Comparison of ENCODE assay signal across 14 cellular contexts in the genomic region with DNA sequence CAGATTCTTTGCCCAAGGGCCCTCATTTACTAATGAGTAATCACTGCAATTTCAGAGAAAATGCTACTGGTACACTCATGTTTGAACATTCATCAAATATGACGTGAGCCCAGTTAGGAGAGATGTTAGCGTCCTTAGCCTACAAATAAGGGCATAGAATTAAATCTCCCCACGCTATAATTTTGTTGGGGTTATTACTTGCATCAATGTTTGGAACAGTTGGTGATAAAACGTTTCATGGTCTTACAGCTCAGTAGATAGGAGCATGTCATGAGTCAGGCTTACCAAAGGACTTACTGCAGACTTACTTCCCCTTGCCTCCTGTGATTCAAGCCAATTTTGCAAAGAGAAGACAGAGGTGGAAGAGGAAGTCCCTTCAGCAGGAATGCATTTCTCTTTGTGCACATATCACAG.
A peak's percentile ranks its signal among the peaks of the same experiment; 100 is the strongest.
DNase-seq lines count a peak whose midpoint lies in the region; TF ChIP-seq lines count a peak whose summit lies in the region.
"Had no signal": no experiment of that assay in that cellular context is flagged by ENCODE, and none has a peak within 500 bp of the region (broad histone marks: within the 10 kb centered on the region; RNA-seq: fewer than 3 reads in every experiment).

No MANE protein-coding gene starts in this region.

- TF ChIP-seq CTCF in ascending aorta (IDR thresholded peaks at IDR 0.05) = no peak

- H3K9me3 ChIP-seq in ascending aorta = no peaks in the 10 kb centered on the region

- no peaks in the 10 kb centered on the region for H3K4me1 ChIP-seq in ascending aorta

- DNase-seq in H4 (ENCODE audit: low spot score) (peak; percentile 48), NCI-H2227 treated with DMSO at 0.1 percent for 48 hours (lab: John Stamatoyannopoulos, UW) (peak; percentile 83), putamen (ENCODE audit: low spot score) (peak; percentile 30), HUDEP-2 (lab: John Stamatoyannopoulos, UW; ENCODE audit: unreplicated experiment in 76 of 76) (no peak), ascending aorta (ENCODE audit: low spot score in 2 of 2) (no peak), NCI-H345 treated with DMSO at 0.1 percent for 48 hours (lab: John Stamatoyannopoulos, UW; ENCODE audit: unreplicated experiment) (no peak)
- DNase-seq: activated naive CD8-positive, alpha-beta T cell treated with anti-CD3 and anti-CD28 coated beads, Interleukin-2, amount 50 U/mL, for 24 hours; mammary epithelial cell; NCI-H1048; posterior cingulate gyrus; stimulated activated CD4-positive, alpha-beta T cell treated with anti-CD3 and anti-CD28 coated beads, Interleukin-2, amount 100 ng/mL, for 48 hours; stimulated activated naive CD8-positive, alpha-beta T cell treated with anti-CD3 and anti-CD28 coated beads, Interleukin-15, amount 100 ng/mL, for 72 hours had no signal

- intact Hi-C loops in ascending aorta (cut with DNase I) = no loop called here

- H3K27ac ChIP-seq in cingulate gyrus (ENCODE audit: low read depth, low read length) (peak overlapping the region; percentile 39), ascending aorta (no peak overlapping the region)
- H3K27ac ChIP-seq: hepatocyte had no signal

- H3K4me3 ChIP-seq in ascending aorta = no peak overlapping the region
- H3K4me3 ChIP-seq: hepatocyte had no signal

- no peaks in the 10 kb centered on the region for H3K36me3 ChIP-seq in ascending aorta

- H3K27me3 ChIP-seq in ascending aorta = no peaks in the 10 kb centered on the region
- H3K27me3 ChIP-seq: hepatocyte had no signal

Comparison
In these comparisons a context has a peak if more than half of its experiments do, and no peak if none do; other contexts are left out.
1. DNase-seq: peak in H4 (single experiment), NCI-H2227 treated with DMSO at 0.1 percent for 48 hours (single experiment) and putamen (single experiment); none in HUDEP-2 (0 of 76), ascending aorta (0 of 2) and NCI-H345 treated with DMSO at 0.1 percent for 48 hours (single experiment).